Comparison of ENCODE assay signal across 15 cellular contexts in genomic region chr1:91537281-91538069, GRCh38. TPM values are rescaled to one million over a fixed set of nuclear protein-coding genes. Genes with fewer than 3 reads are reported as not detected.
A peak's percentile ranks its signal among the peaks of the same experiment; 100 is the strongest.
DNase-seq lines count a peak whose midpoint lies in the region; ATAC-seq, FAIRE-seq and TF ChIP-seq lines count a peak whose summit lies in the region.
"Had no signal": no experiment of that assay in that cellular context is flagged by ENCODE, and none has a peak within 500 bp of the region (broad histone marks: within the 10 kb centered on the region; RNA-seq: fewer than 3 reads in every experiment).

No MANE protein-coding gene starts in this region.

- no peaks in the 10 kb centered on the region for H3F3A ChIP-seq in neural progenitor cell (ENCODE audit: low read depth)

- TF ChIP-seq CTCF in AG04449 (IDR thresholded peaks at IDR 0.05; ENCODE audit: insufficient read depth, low read length, missing control alignments) = no peak
- TF ChIP-seq CTCF in lung (IDR thresholded peaks at IDR 0.05; ENCODE audit: control extremely low read depth, extremely low read depth) = no peak
- no peak for TF ChIP-seq CTCF in neural progenitor cell (IDR thresholded peaks at IDR 0.05)

- H3K36me3 ChIP-seq in lung (ENCODE audit: control insufficient read depth in 2 of 2, insufficient read depth in 2 of 2, low read length in 2 of 2) = no peaks in the 10 kb centered on the region
- H3K36me3 ChIP-seq in neural progenitor cell = no peaks in the 10 kb centered on the region
- H3K36me3 ChIP-seq: ovary, WERI-Rb-1 had no signal

- H4K20me1 ChIP-seq in neural progenitor cell (ENCODE audit: low read depth) = no peaks in the 10 kb centered on the region

- H3K9me3 ChIP-seq in lung (ENCODE audit: control insufficient read depth in 2 of 2, insufficient read depth in 1 of 2, low read length in 1 of 2) (peaks cover 0 to 3% of the 10 kb centered on the region in 2 donors), neural progenitor cell (ENCODE audit: low read depth) (no peaks in the 10 kb centered on the region)
- H3K9me3 ChIP-seq: ovary had no signal

- no peak overlapping the region for H3K9ac ChIP-seq in neural progenitor cell

- H3K27ac ChIP-seq in lung (ENCODE audit: low read depth in 1 of 2, low read length in 1 of 2) (no peak overlapping the region), neural progenitor cell (no peak overlapping the region)
- H3K27ac ChIP-seq: ovary, WERI-Rb-1 had no signal

- no peaks in the 10 kb centered on the region for H3K79me2 ChIP-seq in neural progenitor cell (ENCODE audit: low read depth)

- H3K4me1 ChIP-seq in lung (ENCODE audit: control insufficient read depth in 2 of 2, insufficient read depth in 2 of 2, low read length in 2 of 2) (peaks cover 0 to 3% of the 10 kb centered on the region in 2 donors), neural progenitor cell (peaks cover 5% of the 10 kb centered on the region)

- no peak overlapping the region for H3K4me2 ChIP-seq in neural progenitor cell

- peaks cover 2% of the 10 kb centered on the region for H3K4me1 Mint-ChIP-seq in neural progenitor cell

- ATAC-seq in lung (ENCODE audit: insufficient read depth, low FRiP score) = peak; percentile 61
- ATAC-seq: esophagus mucosa, left colon had no signal

- CTCF ChIA-PET in AG04449 (lab: Yijun Ruan, JAX) = interaction anchor here (0.9 to 1.9 kb wide), 8 partner anchors 9 to 346 kb away, joined by 3 to 11 read pairs (median 4); no protein-coding TSS in a partner anchor

- peaks cover 6% of the 10 kb centered on the region for H3K27me3 Mint-ChIP-seq in neural progenitor cell (ENCODE audit: insufficient read depth, low read depth)
- H3K27me3 Mint-ChIP-seq: B cell had no signal

- H3K27me3 ChIP-seq in lung (ENCODE audit: control insufficient read depth, insufficient read depth) (no peaks in the 10 kb centered on the region), neural progenitor cell (no peaks in the 10 kb centered on the region)
- H3K27me3 ChIP-seq: ovary had no signal

- H3K9me3 Mint-ChIP-seq in neural progenitor cell = no peaks in the 10 kb centered on the region

- POLR2A ChIA-PET in AG04449 (lab: Yijun Ruan, JAX) = interaction anchor here (0.6 to 1.4 kb wide), 4 partner anchors 10 to 109 kb away, joined by 3 to 5 read pairs (median 4); no protein-coding TSS in a partner anchor

- H3K4me3 ChIP-seq in AG04449 (ENCODE audit: low read depth, low read length) (no peak overlapping the region), lung (no peak overlapping the region), neural progenitor cell (no peak overlapping the region)
- H3K4me3 ChIP-seq: ovary had no signal

- H3K4me3 Mint-ChIP-seq in neural progenitor cell = no peak overlapping the region
- H3K4me3 Mint-ChIP-seq: B cell had no signal

- no peaks in the 10 kb centered on the region for H3K36me3 Mint-ChIP-seq in neural progenitor cell

- DNase-seq in AG04449 (ENCODE audit: low read depth, low spot score) = peak; percentile 84
- peak; percentile 80 for DNase-seq in M059J (ENCODE audit: low read depth)
- peak; percentile 45 for DNase-seq in dedifferentiated amniotic fluid mesenchymal stem cell (ENCODE audit: extremely low spot score)
- DNase-seq in lung (ENCODE audit: low spot score) = no peak
- no peak for DNase-seq in neural progenitor cell (ENCODE audit: low spot score)
- no peak for DNase-seq in NCI-H2196 treated with DMSO at 0.1 percent for 48 hours (lab: John Stamatoyannopoulos, UW; ENCODE audit: unreplicated experiment)
- DNase-seq in frontal cortex (ENCODE audit: low spot score in 2 of 2) = no peak
- DNase-seq in DMS79 treated with DMSO at 0.1 percent for 48 hours (lab: John Stamatoyannopoulos, UW) = no peak
- DNase-seq: activated T-cell treated with anti-CD3 and anti-CD28 coated beads for 4 hours, left colon, SIG-M5, WERI-Rb-1 had no signal

- no peak overlapping the region for H2AFZ ChIP-seq in neural progenitor cell (replicated peaks)

- H3K27ac Mint-ChIP-seq in neural progenitor cell = no peak overlapping the region
- H3K27ac Mint-ChIP-seq: B cell had no signal

- FAIRE-seq in frontal cortex (lab: Jason Lieb, UNC) = no peak

RNA-seq across cellular contexts. Expression of gene CDC7, which starts 36.8 kb away (rescaled TPM):
- 14.7 and 26.0 TPM in 2 replicates for total RNA-seq in M059J (2014; rRNA removed; shearing (Covaris generic))
- total RNA-seq in lung = 1 to 10 TPM; 5.2 to 8.3 TPM
- polyA plus RNA-seq in lung = 1 to 10 TPM; 3.6 to 3.9 TPM
- 90.8 and 156 TPM in 2 replicates for total RNA-seq in neural progenitor cell (ENCODE audit: low replicate concordance)
- total RNA-seq in frontal cortex = 24.9 TPM

Comparison
In these comparisons a context has a peak if more than half of its experiments do, and no peak if none do; other contexts are left out.
1. DNase-seq: peak in AG04449 (single experiment), M059J (single experiment) and dedifferentiated amniotic fluid mesenchymal stem cell (single experiment); none in lung (single experiment), neural progenitor cell (single experiment), NCI-H2196 treated with DMSO at 0.1 percent for 48 hours (single experiment), frontal cortex (0 of 2) and DMS79 treated with DMSO at 0.1 percent for 48 hours (single experiment).